In genomic region chr1:234188454-234188792, GRCh38 we compare ENCODE assay signal across 11 cellular contexts.
DNase-seq lines count a peak whose midpoint lies in the region; ATAC-seq, FAIRE-seq and TF ChIP-seq lines count a peak whose summit lies in the region.
"Had no signal": no experiment of that assay in that cellular context is flagged by ENCODE, and none has a peak within 500 bp of the region (broad histone marks: within the 10 kb centered on the region; RNA-seq: fewer than 3 reads in every experiment).

No MANE protein-coding gene starts in this region.

- in situ Hi-C loops in GM13977 (cut with MboI; ENCODE audit: low pct_unique_long_range_greater_than_20kb, low sequenced_read_pairs, unreplicated experiment) (no loop called here), transverse colon (cut with MboI; ENCODE audit: low pct_ligation_motif_present in 1 of 4, low pct_unique_long_range_greater_than_20kb in 1 of 4, low sequenced_read_pairs in 3 of 4) (no loop called here), GM13976 (cut with MboI; ENCODE audit: low sequenced_read_pairs, unreplicated experiment) (no loop called here)

- no peak for DNase-seq in AG04450 (ENCODE audit: low read depth, low spot score)
- no peak for DNase-seq in GM13977 (ENCODE audit: low spot score)
- peak; percentile 70 for DNase-seq in NCI-H82 (lab: John Stamatoyannopoulos, UW)
- peak; percentile 64 to 85 for DNase-seq in H1 (ENCODE audit: low read depth in 1 of 2, low spot score in 2 of 2)
- no peak for DNase-seq in transverse colon
- DNase-seq in NCI-H2196 treated with DMSO at 0.1 percent for 48 hours (lab: John Stamatoyannopoulos, UW; ENCODE audit: unreplicated experiment): no peak
- DNase-seq in left ventricle myocardium superior: no peak
- no peak for DNase-seq in GM13976 (ENCODE audit: low spot score)
- DNase-seq: activated T-cell treated with anti-CD3 and anti-CD28 coated beads, Interleukin-2, amount 50 U/mL, for 48 hours; COR-L47 had no signal

- H3K9me3 ChIP-seq in AG04450 (ENCODE audit: control insufficient read depth, insufficient read depth, low read length): no peaks in the 10 kb centered on the region
- H3K9me3 ChIP-seq in H1 (ENCODE audit: insufficient read depth in 2 of 2, low read depth in 1 of 2, low read length in 1 of 2): no peaks in the 10 kb centered on the region
- peaks cover 0 to 4% of the 10 kb centered on the region in 2 donors for H3K9me3 ChIP-seq in transverse colon
- H3K9me3 ChIP-seq: prostate gland had no signal

- intact Hi-C loops in transverse colon (cut with DNase I; ENCODE audit: low total_unique reads) (no loop called here), left ventricle myocardium superior (cut with micrococcal nuclease) (no loop called here)

- no peaks in the 10 kb centered on the region for H3K27me3 ChIP-seq in AG04450 (ENCODE audit: control insufficient read depth, insufficient read depth, low read length)
- H3K27me3 ChIP-seq in H1 (replicated peaks in 1 of 4; ENCODE audit: control insufficient read depth in 3 of 4, extremely low read depth in 1 of 4, insufficient read depth in 3 of 4, low read length in 3 of 4): no peaks in the 10 kb centered on the region
- H3K27me3 ChIP-seq in transverse colon: peaks cover 10% of the 10 kb centered on the region

- no peak overlapping the region for H2AK5ac ChIP-seq in H1 (ENCODE audit: low read depth, low read length)

- H4K5ac ChIP-seq in H1 (ENCODE audit: insufficient read length, low read depth, low read length): peak overlapping the region; percentile 31

- TF ChIP-seq POLR2A in H1 (IDR thresholded peaks at IDR 0.05; ENCODE audit: control extremely low read depth in 1 of 2, low read depth in 2 of 2, low read length in 2 of 2) (no peak), transverse colon (IDR thresholded peaks at IDR 0.05) (no peak)

- 33% methylated on average over 3 of the region's 3 CpGs; no CpG with 5 or more reads in 1 of the 2 experiments for WGBS in H1 (ENCODE audit: extremely low coverage in 1 of 2, insufficient coverage in 1 of 2, insufficient read length in 1 of 2, insufficient replicate concordance in 2 of 2, low coverage in 1 of 2, low lambda C conversion rate in 2 of 2, missing lambda C conversion rate in 1 of 2), 2 experiments
- 37 to 40% methylated on average over 1 to 3 of the region's 3 CpGs for WGBS in transverse colon (ENCODE audit: low coverage in 1 of 2), 2 donors

- H3K56ac ChIP-seq in H1 (replicated peaks; ENCODE audit: insufficient read length, low read depth, low read length): peak overlapping the region; percentile 6

- no peak overlapping the region for H2BK20ac ChIP-seq in H1 (ENCODE audit: low read length)

- H3K27ac ChIP-seq in AG04450 (ENCODE audit: low read depth, low read length) (no peak overlapping the region), H1 (ENCODE audit: low read depth, low read length) (peak overlapping the region; percentile 65; the same call in 1 of the 2 replicates), transverse colon (no peak overlapping the region)
- H3K27ac ChIP-seq: prostate gland had no signal

- peak; percentile 53 to 58 for TF ChIP-seq RAD21 in H1 (IDR thresholded peaks at IDR 0.05 in 1 of 2, conservative IDR thresholded peaks at IDR 0.05 in 1 of 2; ENCODE audit: low read depth in 2 of 2, low read length in 2 of 2)

- peak overlapping the region; percentile 89 for H4K91ac ChIP-seq in H1 (replicated peaks; ENCODE audit: insufficient read length, low read length)

- POLR2A ChIA-PET in AG04450 (lab: Yijun Ruan, JAX) (no interaction called here), H1 (lab: Charles Lee; ENCODE audit: partially characterized antibody) (interaction anchor here (1.0 kb wide), 1 partner anchor 11 kb away, joined by 4 read pairs; no protein-coding TSS in a partner anchor)

- peak; percentile 91 for FAIRE-seq in H1 (lab: Jason Lieb, UNC)

- H2BK12ac ChIP-seq in H1 (ENCODE audit: low read depth, low read length): 0 out of 2 replicates have a peak overlapping the region, but pooled peaks have one; percentile 18

- TF ChIP-seq CTCF in AG04450 (IDR thresholded peaks at IDR 0.05; ENCODE audit: low read depth, low read length) (0 out of 2 replicates have a peak, but pooled peaks have one; percentile 5), GM13977 (IDR thresholded peaks at IDR 0.05; ENCODE audit: extremely low read depth, insufficient read depth, missing control alignments) (peak; percentile 33), H1 (IDR thresholded peaks at IDR 0.05; ENCODE audit: control extremely low read depth in 1 of 3, insufficient read depth in 1 of 3, low read depth in 1 of 3, low read length in 3 of 3) (peak; percentile 69 to 73 (median 71)), transverse colon (IDR thresholded peaks at IDR 0.05) (no peak), GM13976 (IDR thresholded peaks at IDR 0.05; ENCODE audit: borderline replicate concordance, control extremely low read depth, extremely low read depth, insufficient read depth, missing control alignments) (no peak)

- H4K20me1 ChIP-seq in H1 (replicated peaks in 1 of 2; ENCODE audit: control insufficient read depth in 1 of 2, insufficient read depth in 2 of 2, low read length in 2 of 2): no peaks in the 10 kb centered on the region

- H2AFZ ChIP-seq in H1 (ENCODE audit: low read length): peak overlapping the region; percentile 30

- H3K79me2 ChIP-seq in H1 (ENCODE audit: control insufficient read depth in 1 of 2, insufficient read depth in 2 of 2, low read length in 2 of 2): no peaks in the 10 kb centered on the region

- H3K79me1 ChIP-seq in H1 (ENCODE audit: low read depth, low read length): no peaks in the 10 kb centered on the region

- H3K4me2 ChIP-seq in H1 (ENCODE audit: insufficient read depth in 1 of 2, low read depth in 2 of 2, low read length in 2 of 2): no peak overlapping the region

- peaks cover 0 to 5% (median 2%) of the 10 kb centered on the region in 4 experiments; a peak in 4 of 7 replicates for H3K4me1 ChIP-seq in H1 (replicated peaks in 1 of 4; ENCODE audit: control insufficient read depth in 3 of 4, insufficient read depth in 4 of 4, low read length in 3 of 4)
- no peaks in the 10 kb centered on the region for H3K4me1 ChIP-seq in transverse colon
- H3K4me1 ChIP-seq: prostate gland had no signal

- CTCF ChIA-PET in AG04450 (lab: Charles Lee) (no interaction called here), H1 (lab: Charles Lee; ENCODE audit: partially characterized antibody) (interaction anchor here (0.6 to 4.1 kb wide), 21 partner anchors 9 to 121 kb away, joined by 3 to 37 read pairs (median 4); no protein-coding TSS in a partner anchor)

- H2BK15ac ChIP-seq in H1 (ENCODE audit: low read length): peak overlapping the region; percentile 72; the same call in 1 of the 2 replicates

- no peak overlapping the region for H3K23ac ChIP-seq in H1 (ENCODE audit: insufficient read length)

- peak overlapping the region; percentile 51; the same call in 1 of the 2 replicates for H3K18ac ChIP-seq in H1 (ENCODE audit: extremely low read depth, low read length)

- ATAC-seq in left ventricle myocardium superior: no peak

- peak overlapping the region; percentile 88 for H2BK5ac ChIP-seq in H1 (ENCODE audit: low read depth, low read length)

- peak overlapping the region; percentile 97 for H4K8ac ChIP-seq in H1 (ENCODE audit: extremely low read depth, insufficient read depth, low read length)

- no peak overlapping the region for H2BK120ac ChIP-seq in H1 (replicated peaks; ENCODE audit: low read depth, low read length)

- H3K4ac ChIP-seq in H1 (replicated peaks; ENCODE audit: insufficient read length, low read depth, low read length): no peak overlapping the region

- H3K14ac ChIP-seq in H1 (ENCODE audit: insufficient read length): no peak overlapping the region

- H3K23me2 ChIP-seq in H1 (ENCODE audit: low read depth, low read length): no peaks in the 10 kb centered on the region

- H3K36me3 ChIP-seq in H1 (ENCODE audit: control insufficient read depth in 2 of 4, insufficient read depth in 4 of 4, low read length in 3 of 4): no peaks in the 10 kb centered on the region
- no peaks in the 10 kb centered on the region for H3K36me3 ChIP-seq in transverse colon
- H3K36me3 ChIP-seq: prostate gland had no signal

- no peak overlapping the region for H3K9ac ChIP-seq in H1 (replicated peaks in 1 of 4; ENCODE audit: extremely low read depth in 1 of 4, low read depth in 3 of 4, low read length in 3 of 4)

- TF ChIP-seq EP300 in H1 (IDR thresholded peaks at IDR 0.05; ENCODE audit: borderline replicate concordance in 1 of 2, low read depth in 2 of 2, low read length in 2 of 2) (no peak; a peak in 1 of 3 replicates), transverse colon (IDR thresholded peaks at IDR 0.05; ENCODE audit: low read depth) (no peak)

- H3K4me3 ChIP-seq in AG04450 (ENCODE audit: low read depth, low read length) (no peak overlapping the region), H1 (ENCODE audit: extremely low read depth in 1 of 4, insufficient read depth in 2 of 4, low read depth in 3 of 4, low read length in 4 of 4) (no peak overlapping the region), transverse colon (no peak overlapping the region)
- H3K4me3 ChIP-seq: prostate gland had no signal

TF ChIP-seq in H1, 55 proteins besides CTCF, POLR2A, EP300 and RAD21 (continues in another document):
- no peak for TF ChIP-seq RXRA (IDR thresholded peaks at IDR 0.05; ENCODE audit: insufficient read depth, low read depth, low read length)
- no peak for TF ChIP-seq SIRT6 (IDR thresholded peaks at IDR 0.05; ENCODE audit: low read length)
- no peak for TF ChIP-seq CTBP2 (IDR thresholded peaks at IDR 0.05; ENCODE audit: borderline replicate concordance, insufficient read depth, insufficient read length, low read length)
- no peak for TF ChIP-seq TEAD4 (IDR thresholded peaks at IDR 0.05; ENCODE audit: low read depth, low read length)
- no peak for TF ChIP-seq KDM4A (IDR thresholded peaks at IDR 0.05; ENCODE audit: low read depth, low read length, severe bottlenecking)
- TF ChIP-seq GABPA (IDR thresholded peaks at IDR 0.05; ENCODE audit: borderline replicate concordance, insufficient read depth, low read length): no peak

Comparison
In these comparisons a context has a peak if more than half of its experiments do, and no peak if none do; other contexts are left out.
1. DNase-seq: peak in NCI-H82 (single experiment) and H1 (2 of 2); none in AG04450 (single experiment), GM13977 (single experiment), transverse colon (single experiment), NCI-H2196 treated with DMSO at 0.1 percent for 48 hours (single experiment), left ventricle myocardium superior (single experiment) and GM13976 (single experiment).
2. CTCF ChIP-seq: peak in AG04450 (single experiment), GM13977 (single experiment) and H1 (3 of 3); none in transverse colon (0 of 5) and GM13976 (single experiment).